Comparison of ENCODE assay signal across 8 cellular contexts in the genomic region with DNA sequence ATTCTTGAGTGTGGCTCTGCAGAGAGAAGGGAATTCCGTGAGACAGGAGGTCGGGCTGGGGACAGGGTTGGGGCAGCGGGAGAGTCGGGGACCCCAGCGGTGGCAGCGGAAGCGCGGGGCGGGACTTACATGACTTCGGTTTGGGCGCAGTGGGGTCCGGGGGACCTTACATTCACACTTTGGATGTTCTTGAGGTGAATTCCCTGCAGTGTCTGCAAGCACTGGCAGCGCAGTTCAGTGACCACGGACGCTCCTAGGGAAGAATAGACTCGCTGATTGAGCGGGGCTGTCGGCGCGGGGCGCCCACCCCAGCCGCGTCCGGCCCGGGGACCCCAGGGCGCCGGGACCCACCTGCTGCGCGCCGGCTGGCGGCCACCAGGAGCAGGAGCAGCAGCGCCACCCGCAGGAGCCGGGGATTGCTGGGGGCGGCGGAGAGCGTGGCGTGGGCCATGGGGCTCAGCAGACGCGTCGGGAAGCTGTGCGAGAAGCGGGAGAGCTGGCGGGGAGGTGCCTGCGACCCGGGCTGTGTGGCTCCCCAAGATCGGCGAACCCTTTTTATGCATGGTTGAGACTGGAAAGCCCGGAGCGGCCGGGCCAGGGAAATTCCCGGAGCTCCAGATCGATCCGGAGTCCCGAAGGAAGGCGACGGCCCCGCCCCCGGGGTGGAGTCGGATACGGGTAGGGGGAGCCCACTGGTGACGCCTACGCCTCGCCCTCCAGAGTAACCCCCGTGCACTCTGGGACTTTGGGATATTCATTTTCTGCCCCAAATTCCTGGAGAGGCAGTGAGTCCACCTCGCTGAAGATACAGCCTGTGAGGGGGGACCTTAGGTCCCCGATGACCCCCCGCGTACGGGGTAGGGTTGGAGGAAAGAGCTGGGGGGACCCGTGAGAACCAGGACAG. TPM values are rescaled to one million over a fixed set of nuclear protein-coding genes. Genes with fewer than 3 reads are reported as not detected.
DNase-seq lines count a peak whose midpoint lies in the region; ATAC-seq and TF ChIP-seq lines count a peak whose summit lies in the region.

A gene (minus strand): TSS at position 529 of the 904 bp plus-strand sequence. CDS start 78 bp downstream, at position 451.

- peak; percentile 94 for DNase-seq in Calu3
- DNase-seq in activated B cell treated with CpG ODN at 0.5 μM for 24 hours = peak; percentile 16
- DNase-seq in esophagus muscularis mucosa (ENCODE audit: extremely low spot score) = no peak
- DNase-seq in midbrain (lab: John Stamatoyannopoulos, UW) = peak; percentile 19
- peak; percentile 86 for DNase-seq in transverse colon
- DNase-seq in dedifferentiated amniotic fluid mesenchymal stem cell (ENCODE audit: extremely low spot score) = no peak

- H3K4me3 ChIP-seq in HUES48 (ENCODE audit: low read depth, low read length) (peak within 1 kb of the TSS; percentile 92), esophagus muscularis mucosa (peak within 1 kb of the TSS; percentile 60 to 76 (median 70)), transverse colon (peak within 1 kb of the TSS; percentile 65 to 72 (median 67))

- H3K27me3 Mint-ChIP-seq in Calu3 (ENCODE audit: unreplicated experiment) = no peaks in the 10 kb centered on the region
- peaks cover 39% of the 10 kb centered on the region for H3K27me3 Mint-ChIP-seq in activated B cell treated with CpG ODN at 0.5 μM for 24 hours

- 0% methylated on average over 9 of the region's 71 CpGs for WGBS in esophagus muscularis mucosa
- WGBS in transverse colon (ENCODE audit: low coverage in 1 of 2), 2 donors = 0 to 2% methylated on average over 6 to 45 of the region's 71 CpGs

- H3K9me3 ChIP-seq in HUES48 (ENCODE audit: control insufficient read depth, insufficient read depth, low read length) = no peaks in the 10 kb centered on the region
- H3K9me3 ChIP-seq in esophagus muscularis mucosa = no peaks in the 10 kb centered on the region
- no peaks in the 10 kb centered on the region for H3K9me3 ChIP-seq in transverse colon

- no peaks in the 10 kb centered on the region for H3K9me3 Mint-ChIP-seq in Calu3 (ENCODE audit: low read depth, unreplicated experiment)
- no peaks in the 10 kb centered on the region for H3K9me3 Mint-ChIP-seq in activated B cell treated with CpG ODN at 0.5 μM for 24 hours

- H3K27ac ChIP-seq in HUES48 (ENCODE audit: low read depth, low read length) (peak within 1 kb of the TSS; percentile 30), esophagus muscularis mucosa (replicated peaks in 1 of 4) (peak within 1 kb of the TSS; percentile 45 to 60 (median 56)), transverse colon (peak within 1 kb of the TSS; percentile 66 to 84 (median 80))

- in situ Hi-C loops in transverse colon (cut with MboI; ENCODE audit: low pct_ligation_motif_present in 1 of 4, low pct_unique_long_range_greater_than_20kb in 1 of 4, low sequenced_read_pairs in 3 of 4) = no loop called here

- H3K27me3 ChIP-seq in HUES48 (ENCODE audit: control insufficient read depth, insufficient read depth, low read length) (peaks cover 11% of the 10 kb centered on the region; the same call in 1 of the 2 replicates), esophagus muscularis mucosa (peaks cover 0 to 3% (median 0%) of the 10 kb centered on the region in 4 donors), transverse colon (no peaks in the 10 kb centered on the region)

- TF ChIP-seq CTCF in Calu3 (IDR thresholded peaks at IDR 0.05; ENCODE audit: unreplicated experiment) = no peak
- TF ChIP-seq CTCF in activated B cell treated with CpG ODN at 0.5 μM for 24 hours (IDR thresholded peaks at IDR 0.05) = no peak
- TF ChIP-seq CTCF in esophagus muscularis mucosa (IDR thresholded peaks at IDR 0.05) = peak; percentile 29 to 45 (median 39)
- peak; percentile 36 to 70 (median 45) for TF ChIP-seq CTCF in transverse colon (IDR thresholded peaks at IDR 0.05)

- no TSS peak for BruUV-seq in Calu3 (replicated peaks; lab: Mats Ljungman, UMichigan)

- peak; percentile 65 for ATAC-seq in GM19395 (IDR thresholded peaks at IDR 0.05; ENCODE audit: unreplicated experiment)
- ATAC-seq in activated B cell treated with CpG ODN at 0.5 μM for 24 hours (ENCODE audit: low read depth) = no peak

- POLR2A ChIA-PET in activated B cell treated with CpG ODN at 0.5 μM for 24 hours (lab: Charles Lee) = no interaction called here

- H3K9ac ChIP-seq in HUES48 (ENCODE audit: low read depth, low read length) = peak within 1 kb of the TSS; percentile 59

- peak within 1 kb of the TSS; percentile 91 for H3K27ac Mint-ChIP-seq in Calu3 (ENCODE audit: unreplicated experiment)
- no peak within 1 kb of the TSS for H3K27ac Mint-ChIP-seq in activated B cell treated with CpG ODN at 0.5 μM for 24 hours

- intact Hi-C loops in Calu3 (cut with micrococcal nuclease; ENCODE audit: unreplicated experiment) = loop anchor here (2.0 to 10.0 kb wide), 3 partner anchors 16 to 364 kb away; no protein-coding TSS in a partner anchor
- intact Hi-C loops in activated B cell treated with CpG ODN at 0.5 μM for 24 hours (cut with micrococcal nuclease) = no loop called here
- intact Hi-C loops in esophagus muscularis mucosa (cut with DNase I) = loop anchor here (10.0 kb wide), 1 partner anchor 96 kb away; no protein-coding TSS in a partner anchor
- intact Hi-C loops in transverse colon (cut with DNase I; ENCODE audit: low total_unique reads) = no loop called here

- TF ChIP-seq POLR2A in esophagus muscularis mucosa (IDR thresholded peaks at IDR 0.05; ENCODE audit: low read depth) = no peak
- peak; percentile 54 for TF ChIP-seq POLR2A in transverse colon (IDR thresholded peaks at IDR 0.05)

- TF ChIP-seq EP300 in esophagus muscularis mucosa (IDR thresholded peaks at IDR 0.05) (no peak), transverse colon (IDR thresholded peaks at IDR 0.05; ENCODE audit: low read depth) (no peak)

- CTCF ChIA-PET in Calu3 (lab: Charles Lee) = interaction anchor here (0.7 to 3.3 kb wide), 6 partner anchors 39 to 96 kb away, joined by 3 to 32 read pairs (median 4); a partner anchor contains a TSS
- CTCF ChIA-PET in activated B cell treated with CpG ODN at 0.5 μM for 24 hours (lab: Charles Lee) = no interaction called here

- H3K36me3 ChIP-seq in HUES48 (ENCODE audit: control insufficient read depth, insufficient read depth, low read length) (no peaks in the 10 kb centered on the region), esophagus muscularis mucosa (no peaks in the 10 kb centered on the region), transverse colon (no peaks in the 10 kb centered on the region)

- H3K4me1 ChIP-seq in HUES48 (ENCODE audit: control insufficient read depth, insufficient read depth, low read length) (peaks cover 32% of the 10 kb centered on the region), esophagus muscularis mucosa (peaks cover 7 to 22% (median 15%) of the 10 kb centered on the region in 4 donors), transverse colon (peaks cover 0 to 28% (median 2%) of the 10 kb centered on the region in 4 donors)

- H3K36me3 Mint-ChIP-seq in Calu3 (ENCODE audit: insufficient read depth, unreplicated experiment) (peaks cover 53% of the 10 kb centered on the region), activated B cell treated with CpG ODN at 0.5 μM for 24 hours (ENCODE audit: low read depth) (no peaks in the 10 kb centered on the region)

- H3K4me3 Mint-ChIP-seq in Calu3 (ENCODE audit: low read depth, unreplicated experiment) (peak within 1 kb of the TSS; percentile 84), activated B cell treated with CpG ODN at 0.5 μM for 24 hours (peak within 1 kb of the TSS; percentile 75)

- H3K4me1 Mint-ChIP-seq in Calu3 (ENCODE audit: low read depth, unreplicated experiment) = peaks cover 42% of the 10 kb centered on the region
- H3K4me1 Mint-ChIP-seq in activated B cell treated with CpG ODN at 0.5 μM for 24 hours = peaks cover 17% of the 10 kb centered on the region

RNA-seq across cellular contexts. Expression of the gene that starts here (rescaled TPM):
- total RNA-seq in Calu3 (2022) (80.8 and 153 TPM in 2 replicates), activated B cell treated with CpG ODN at 0.5 μM for 24 hours (not detected in 2 replicates), esophagus muscularis mucosa (1 to 10 TPM in 1 of 4 donors, not detected in 3; 2.2 TPM), transverse colon (1 to 10 TPM; 1.8 to 5.2 (median 5.1) TPM)

Comparison
In these comparisons a context has a peak if more than half of its experiments do, and no peak if none do; other contexts are left out.
1. RNA of the gene that starts here (total RNA-seq): 80.8 to 153 TPM in Calu3; 1.8 to 5.2 TPM in transverse colon, 2.2 TPM in esophagus muscularis mucosa and not detected in activated B cell treated with CpG ODN at 0.5 μM for 24 hours; every median in the first group is over 10 times any median in the second.
2. Peak in DNase-seq in activated B cell treated with CpG ODN at 0.5 μM for 24 hours; RNA of the gene not detected or under 1 TPM.
3. DNase-seq: peak in Calu3 (single experiment), midbrain (single experiment) and transverse colon (single experiment); none in esophagus muscularis mucosa (single experiment) and dedifferentiated amniotic fluid mesenchymal stem cell (single experiment).
4. CTCF ChIP-seq: peak in esophagus muscularis mucosa (3 of 3) and transverse colon (5 of 5); none in Calu3 (single experiment) and activated B cell treated with CpG ODN at 0.5 μM for 24 hours (single experiment).
5. H3K27ac ChIP-seq: peak in every context shown above with its lines; median percentile 80 in transverse colon; 56 in esophagus muscularis mucosa; 30 in HUES48.
6. intact Hi-C loops: an anchor here in Calu3 (2.0 to 10.0 kb wide) and esophagus muscularis mucosa (10.0 kb wide); none called in activated B cell treated with CpG ODN at 0.5 μM for 24 hours and transverse colon.
7. Peak in every context shown above with its lines, with median percentiles within 50 percentile points of each other: H3K4me3 ChIP-seq.